ENCODE assay signal across 29 cellular contexts in genomic region chr4:1788254-1788973, GRCh38. TPM values are rescaled to one million over a fixed set of nuclear protein-coding genes. Genes with fewer than 3 reads are reported as not detected.
"Had no signal": no experiment of that assay in that cellular context is flagged by ENCODE, and none has a peak within 500 bp of the region (broad histone marks: within the 10 kb centered on the region; RNA-seq: fewer than 3 reads in every experiment).

No MANE protein-coding gene starts in this region.

- H3K4me1 Mint-ChIP-seq: activated CD4-positive, alpha-beta T cell treated with anti-CD3 and anti-CD28 coated beads, Interleukin-2, amount 10 ng/mL, durations not matched to agents 24 days and 14 days; activated naive CD4-positive, alpha-beta T cell treated with anti-CD3 and anti-CD28 coated beads, Interleukin-2, amount 10 ng/mL, durations not matched to agents 7 days and 5 days; activated naive CD8-positive, alpha-beta T cell treated with anti-CD3 and anti-CD28 coated beads, Interleukin-2, amount 10 ng/mL, durations not matched to agents 7 days and 5 days; central memory CD8-positive, alpha-beta T cell; immature natural killer cell; naive B cell had no signal

- H3K27me3 ChIP-seq: hepatocyte, thyroid gland had no signal

- H3K4me3 Mint-ChIP-seq: activated CD4-positive, alpha-beta memory T cell treated with anti-CD3 and anti-CD28 coated beads for 36 hours; activated CD4-positive, alpha-beta T cell treated with anti-CD3 and anti-CD28 coated beads, Interleukin-2, amount 10 ng/mL, durations not matched to agents 24 days and 14 days; activated naive CD4-positive, alpha-beta T cell treated with anti-CD3 and anti-CD28 coated beads, Interleukin-2, amount 10 ng/mL, durations not matched to agents 7 days and 5 days; activated naive CD8-positive, alpha-beta T cell treated with anti-CD3 and anti-CD28 coated beads, Interleukin-2, amount 10 ng/mL, durations not matched to agents 7 days and 5 days; activated T-cell treated with anti-CD3 and anti-CD28 coated beads, Interleukin-2, amount 50 U/mL, for 24 hours; central memory CD8-positive, alpha-beta T cell; immature natural killer cell; mesothelial cell of epicardium had no signal

- DNase-seq: activated CD4-positive, alpha-beta memory T cell treated with anti-CD3 and anti-CD28 coated beads for 36 hours; activated CD4-positive, alpha-beta T cell treated with anti-CD3 and anti-CD28 coated beads, Interleukin-2, amount 10 ng/mL, durations not matched to agents 24 days and 14 days; activated CD4-positive, CD25-positive, alpha-beta regulatory T cell treated with anti-CD3 and anti-CD28 coated beads, Interleukin-2, amount 50 U/mL, for 72 hours; activated CD8-positive, alpha-beta memory T cell treated with anti-CD3 and anti-CD28 coated beads, Interleukin-2, amount 50 U/mL, for 48 hours; activated gamma-delta T cell; activated naive CD4-positive, alpha-beta T cell treated with anti-CD3 and anti-CD28 coated beads, Interleukin-2, amount 10 ng/mL, durations not matched to agents 7 days and 5 days; activated naive CD8-positive, alpha-beta T cell treated with anti-CD3 and anti-CD28 coated beads, Interleukin-2, amount 10 ng/mL, durations not matched to agents 7 days and 5 days; activated T-cell treated with anti-CD3 and anti-CD28 coated beads, Interleukin-2, amount 50 U/mL, for 24 hours; amniotic stem cell; effector CD8-positive, alpha-beta T cell; immature natural killer cell; naive B cell; psoas muscle; spleen; stimulated activated CD4-positive, alpha-beta T cell treated with anti-CD3 and anti-CD28 coated beads, Interleukin-2, amount 100 ng/mL, for 48 hours; stimulated activated naive CD4-positive, alpha-beta T cell treated with Interleukin-2 at 50 U/mL for 16 hours; thyroid gland; upper lobe of left lung; WERI-Rb-1 had no signal

- H3K79me2 ChIP-seq: hepatocyte, parathyroid adenoma had no signal

- H3K9me3 Mint-ChIP-seq: activated CD4-positive, alpha-beta memory T cell treated with anti-CD3 and anti-CD28 coated beads for 36 hours; activated CD4-positive, alpha-beta T cell treated with anti-CD3 and anti-CD28 coated beads, Interleukin-2, amount 10 ng/mL, durations not matched to agents 24 days and 14 days; activated naive CD4-positive, alpha-beta T cell treated with anti-CD3 and anti-CD28 coated beads, Interleukin-2, amount 10 ng/mL, durations not matched to agents 7 days and 5 days; activated naive CD8-positive, alpha-beta T cell treated with anti-CD3 and anti-CD28 coated beads, Interleukin-2, amount 10 ng/mL, durations not matched to agents 7 days and 5 days; activated T-cell treated with anti-CD3 and anti-CD28 coated beads, Interleukin-2, amount 50 U/mL, for 24 hours; central memory CD8-positive, alpha-beta T cell; immature natural killer cell; mesothelial cell of epicardium; naive B cell had no signal

- ATAC-seq: gastroesophageal sphincter, psoas muscle had no signal

- FAIRE-seq: astrocyte, colon, endometrium, TTC549 had no signal

- H3K4me2 ChIP-seq: hepatocyte had no signal

- H3K4me3 ChIP-seq: gastroesophageal sphincter, hepatocyte, psoas muscle, spleen, thyroid gland, upper lobe of left lung had no signal

- H3K9ac ChIP-seq: parathyroid adenoma had no signal

- H3K36me3 Mint-ChIP-seq: activated CD4-positive, alpha-beta memory T cell treated with anti-CD3 and anti-CD28 coated beads for 36 hours; activated naive CD4-positive, alpha-beta T cell treated with anti-CD3 and anti-CD28 coated beads, Interleukin-2, amount 10 ng/mL, durations not matched to agents 7 days and 5 days; activated naive CD8-positive, alpha-beta T cell treated with anti-CD3 and anti-CD28 coated beads, Interleukin-2, amount 10 ng/mL, durations not matched to agents 7 days and 5 days; immature natural killer cell; mesothelial cell of epicardium; naive B cell had no signal

- H3K36me3 ChIP-seq: gastroesophageal sphincter, spleen, thyroid gland, upper lobe of left lung, WERI-Rb-1 had no signal

- H3K27me3 Mint-ChIP-seq: activated T-cell treated with anti-CD3 and anti-CD28 coated beads, Interleukin-2, amount 50 U/mL, for 24 hours had no signal

- H3K27ac Mint-ChIP-seq: activated CD4-positive, alpha-beta memory T cell treated with anti-CD3 and anti-CD28 coated beads for 36 hours; activated CD4-positive, alpha-beta T cell treated with anti-CD3 and anti-CD28 coated beads, Interleukin-2, amount 10 ng/mL, durations not matched to agents 24 days and 14 days; activated naive CD4-positive, alpha-beta T cell treated with anti-CD3 and anti-CD28 coated beads, Interleukin-2, amount 10 ng/mL, durations not matched to agents 7 days and 5 days; activated naive CD8-positive, alpha-beta T cell treated with anti-CD3 and anti-CD28 coated beads, Interleukin-2, amount 10 ng/mL, durations not matched to agents 7 days and 5 days; activated T-cell treated with anti-CD3 and anti-CD28 coated beads, Interleukin-2, amount 50 U/mL, for 24 hours; immature natural killer cell; mesothelial cell of epicardium; naive B cell had no signal

- H3K4me1 ChIP-seq: parathyroid adenoma had no signal

- H3K27ac ChIP-seq: epithelial cell of prostate, gastroesophageal sphincter, hepatocyte, parathyroid adenoma, psoas muscle, spleen, thyroid gland, upper lobe of left lung, WERI-Rb-1 had no signal

- H2AFZ ChIP-seq: hepatocyte, parathyroid adenoma had no signal

- H3K9me3 ChIP-seq: gastroesophageal sphincter, psoas muscle, spleen, thyroid gland, upper lobe of left lung had no signal

RNA-seq across cellular contexts. Expression of gene FGFR3, which starts 4.7 kb away (rescaled TPM):
- polyA plus RNA-seq: immature natural killer cell had no signal
